Comparison of ENCODE assay signal across 33 cellular contexts in the genomic region with DNA sequence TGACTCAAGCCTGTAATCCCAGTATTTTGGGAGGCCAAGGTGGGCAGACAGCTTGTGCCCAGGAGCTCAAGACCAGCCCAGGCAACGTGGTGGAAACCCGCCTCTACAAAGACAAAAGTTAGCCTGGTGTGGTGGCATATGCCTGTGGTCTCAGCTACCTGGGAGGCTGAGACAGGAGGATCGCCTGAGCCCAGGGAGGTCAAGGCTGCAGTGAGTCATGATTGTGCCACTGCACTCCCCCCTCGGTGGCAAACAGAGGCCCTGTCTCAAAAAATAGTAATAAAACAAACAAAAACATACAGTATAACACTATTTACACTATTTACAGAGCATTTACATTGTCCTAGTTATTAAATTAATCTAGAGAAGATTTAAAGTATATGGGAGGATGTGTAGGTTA. TPM values are rescaled to one million over a fixed set of nuclear protein-coding genes. Genes with fewer than 3 reads are reported as not detected.
DNase-seq lines count a peak whose midpoint lies in the region; ATAC-seq, FAIRE-seq and TF ChIP-seq lines count a peak whose summit lies in the region.
"Had no signal": no experiment of that assay in that cellular context is flagged by ENCODE, and none has a peak within 500 bp of the region (broad histone marks: within the 10 kb centered on the region; RNA-seq: fewer than 3 reads in every experiment).

No MANE protein-coding gene starts in this region.

- no peaks in the 10 kb centered on the region for H3K27me3 ChIP-seq in HepG2 (ENCODE audit: control insufficient read depth in 1 of 2, insufficient read depth in 2 of 2, low read length in 2 of 2)
- no peaks in the 10 kb centered on the region for H3K27me3 ChIP-seq in right lobe of liver
- H3K27me3 ChIP-seq: BE2C; BLaER1; BLaER1 treated with 17β-estradiol and CSF1 and Interleukin-3, amounts not matched to agents 10 nM and 100 nM had no signal

- ATAC-seq in Right ventricle myocardium superior (ENCODE audit: poor library complexity) (no peak), Right ventricle myocardium inferior (no peak), HepG2 (no peak), right lobe of liver (no peak), GM21390 (IDR thresholded peaks at IDR 0.05; ENCODE audit: unreplicated experiment) (no peak)
- ATAC-seq: A549; CD8-positive, alpha-beta T cell had no signal

- TF ChIP-seq CTCF in HepG2 (CRISPR knock-in tag; IDR thresholded peaks at IDR 0.05) (no peak), right lobe of liver (IDR thresholded peaks at IDR 0.05) (no peak), kidney (IDR thresholded peaks at IDR 0.05; ENCODE audit: borderline replicate concordance, extremely low read depth, insufficient read depth) (no peak)

- H2AFZ ChIP-seq in HepG2 (ENCODE audit: low read length), result no peak overlapping the region

- no peak overlapping the region for H3K4me2 ChIP-seq in HepG2 (ENCODE audit: low read depth, low read length)
- H3K4me2 ChIP-seq: A549; BLaER1; BLaER1 treated with 17β-estradiol and CSF1 and Interleukin-3, amounts not matched to agents 10 nM and 100 nM had no signal

- no peak overlapping the region for H3K9ac ChIP-seq in HepG2 (ENCODE audit: insufficient read depth, low read depth, low read length)
- no peak overlapping the region for H3K9ac ChIP-seq in kidney (ENCODE audit: low read length in 2 of 2)
- H3K9ac ChIP-seq: BLaER1; BLaER1 treated with 17β-estradiol and CSF1 and Interleukin-3, amounts not matched to agents 10 nM and 100 nM had no signal

- TF ChIP-seq POLR2A in HepG2 (IDR thresholded peaks at IDR 0.05; ENCODE audit: insufficient read depth in 1 of 2, low read depth in 2 of 2, low read length in 2 of 2), result no peak
- no peak for TF ChIP-seq POLR2A in right lobe of liver (IDR thresholded peaks at IDR 0.05)

- FAIRE-seq in HepG2 (lab: Jason Lieb, UNC) (no peak), kidney (lab: Jason Lieb, UNC) (no peak)
- FAIRE-seq: A204.1, A549, D721Med had no signal

- H3K9me3 ChIP-seq in HepG2 (ENCODE audit: low read length), result no peaks in the 10 kb centered on the region
- H3K9me3 ChIP-seq in right lobe of liver, result no peaks in the 10 kb centered on the region
- no peaks in the 10 kb centered on the region for H3K9me3 ChIP-seq in kidney (ENCODE audit: control insufficient read depth in 1 of 2, low read length in 2 of 2)
- H3K9me3 ChIP-seq: A549; BE2C; BLaER1; BLaER1 treated with 17β-estradiol and CSF1 and Interleukin-3, amounts not matched to agents 10 nM and 100 nM; Caco-2 had no signal

- POLR2A ChIA-PET in HepG2 (lab: Yijun Ruan, JAX), result interaction anchor here (1.8 to 6.9 kb wide), 2 partner anchors 16 to 23 kb away, joined by 6 to 172 read pairs; no protein-coding TSS in a partner anchor

- WGBS in HepG2 (ENCODE audit: low lambda C conversion rate), result 83% methylated on average over 4 of the region's 4 CpGs
- 95% methylated on average over 2 of the region's 4 CpGs for WGBS in right lobe of liver (ENCODE audit: insufficient coverage, low coverage, low lambda C conversion rate, missing lambda C conversion rate)

- no peak for TF ChIP-seq RAD21 in HepG2 (CRISPR knock-in tag; IDR thresholded peaks at IDR 0.05)

- in situ Hi-C loops in HepG2 (cut with HindIII; ENCODE audit: extremely low pct_ligation_motif_present, low pct_unique_long_range_greater_than_20kb), result no loop called here

- H3K4me1 ChIP-seq in HepG2 (ENCODE audit: insufficient read depth, low read length), result peaks cover 60% of the 10 kb centered on the region
- peaks cover 0 to 8% (median 0%) of the 10 kb centered on the region in 4 donors for H3K4me1 ChIP-seq in right lobe of liver
- peaks cover 6 to 7% of the 10 kb centered on the region in 2 donors for H3K4me1 ChIP-seq in kidney (ENCODE audit: control insufficient read depth in 1 of 2, insufficient read depth in 1 of 2, low read depth in 1 of 2, low read length in 2 of 2)
- H3K4me1 ChIP-seq: BLaER1 had no signal

- H3K36me3 ChIP-seq in HepG2 (replicated peaks in 1 of 2; ENCODE audit: control insufficient read depth in 1 of 2, insufficient read depth in 2 of 2, low read length in 2 of 2) (no peaks in the 10 kb centered on the region), right lobe of liver (no peaks in the 10 kb centered on the region), kidney (ENCODE audit: control insufficient read depth in 1 of 2, insufficient read depth in 2 of 2, low read length in 2 of 2) (no peaks in the 10 kb centered on the region)
- H3K36me3 ChIP-seq: BE2C; BLaER1; BLaER1 treated with 17β-estradiol and CSF1 and Interleukin-3, amounts not matched to agents 10 nM and 100 nM had no signal

- H3K27ac ChIP-seq in HepG2 (ENCODE audit: extremely low read length, insufficient read depth, low read length), result no peak overlapping the region
- no peak overlapping the region for H3K27ac ChIP-seq in right lobe of liver
- no peak overlapping the region for H3K27ac ChIP-seq in kidney (ENCODE audit: low read depth in 2 of 2, low read length in 2 of 2)
- H3K27ac ChIP-seq: 22Rv1; A549; BLaER1; BLaER1 treated with 17β-estradiol and CSF1 and Interleukin-3, amounts not matched to agents 10 nM and 100 nM; C4-2B had no signal

- DNase-seq in Right ventricle myocardium superior (peak; percentile 10), Right ventricle myocardium inferior (ENCODE audit: missing footprints) (no peak), HepG2 (ENCODE audit: low spot score) (no peak), right lobe of liver (no peak), kidney (peak; percentile 24)
- DNase-seq: 8988T; ACHN; AML-193; BE2C; C1 segment of cervical spinal cord; Caco-2; Calu3; CD4-positive, alpha-beta memory T cell; CD4-positive, alpha-beta T cell; CD4-positive, CD25-positive, alpha-beta regulatory T cell; CD8-positive, alpha-beta memory T cell; CD8-positive, alpha-beta T cell; COR-L47; DMS 273 treated with DMSO at 0.1 percent for 48 hours; DMS153; DMS53; DMS79; DMS79 treated with DMSO at 0.1 percent for 48 hours; DND-41; EL had no signal

- TF ChIP-seq EP300 in HepG2 (IDR thresholded peaks at IDR 0.05; ENCODE audit: low read depth in 2 of 2, low read length in 2 of 2), result no peak
- TF ChIP-seq EP300 in HepG2 (CRISPR knock-in tag; IDR thresholded peaks at IDR 0.05; ENCODE audit: borderline replicate concordance), result no peak

- CTCF ChIA-PET in HepG2 (lab: Yijun Ruan, JAX; ENCODE audit: low intra/inter-chr PET ratio, low total read pairs), result no interaction called here

- intact Hi-C loops in Right ventricle myocardium superior (cut with DNase I), result no loop called here
- intact Hi-C loops in Right ventricle myocardium inferior (cut with DNase I), result no loop called here
- intact Hi-C loops in HepG2 (cut with micrococcal nuclease; ENCODE audit: unreplicated experiment), result no loop called here
- intact Hi-C loops in right lobe of liver (cut with DNase I), result no loop called here
- intact Hi-C loops in kidney (cut with DNase I), result no loop called here

- H3K4me3 ChIP-seq in HepG2 (replicated peaks in 1 of 3; ENCODE audit: insufficient read depth in 1 of 3, low read depth in 2 of 3, low read length in 3 of 3) (no peak overlapping the region), right lobe of liver (no peak overlapping the region), kidney (ENCODE audit: low read length in 2 of 2) (no peak overlapping the region)
- H3K4me3 ChIP-seq: A549; BLaER1; BLaER1 treated with 17β-estradiol and CSF1 and Interleukin-3, amounts not matched to agents 10 nM and 100 nM had no signal

- no TSS peak for BruUV-seq in HepG2 (replicated peaks; lab: Mats Ljungman, UMichigan)

- H3K79me2 ChIP-seq in HepG2 (ENCODE audit: insufficient read depth, low read length), result no peaks in the 10 kb centered on the region

- H4K20me1 ChIP-seq in HepG2 (ENCODE audit: insufficient read depth, low read length), result no peaks in the 10 kb centered on the region
- H4K20me1 ChIP-seq: BLaER1; BLaER1 treated with 17β-estradiol and CSF1 and Interleukin-3, amounts not matched to agents 10 nM and 100 nM had no signal

TF ChIP-seq in HepG2, 621 proteins besides CTCF, POLR2A, EP300 and RAD21 (continues in another document):
- TF ChIP-seq ZNF589 (CRISPR knock-in tag; conservative IDR thresholded peaks at IDR 0.05) (no peak), FOSL2 (CRISPR knock-in tag; IDR thresholded peaks at IDR 0.05) (peak; percentile 75), ZNF292 (CRISPR knock-in tag; IDR thresholded peaks at IDR 0.05; ENCODE audit: borderline replicate concordance, low read depth) (no peak)

RNA-seq across cellular contexts. Expression of a gene that starts 56.0 kb away (rescaled TPM):
- total RNA-seq in Right ventricle myocardium superior, result 28.3 TPM
- total RNA-seq in Right ventricle myocardium inferior, result 27.8 TPM
- 19.1 and 29.4 TPM in 2 replicates for total RNA-seq in HepG2 (2016; rRNA removed; fragmentation: Illumina TruSeq; extraction: Trizol)
- total RNA-seq in HepG2 (2016; cell fraction: cytosol; rRNA removed; fragmentation: Illumina TruSeq; extraction: Trizol; ENCODE audit: low read depth), result 13.7 and 14.9 TPM in 2 replicates
- total RNA-seq in HepG2 (2016; cell fraction: insoluble cytoplasmic fraction; rRNA removed; fragmentation: Illumina TruSeq; extraction: Trizol), result 14.8 and 30.7 TPM in 2 replicates
- 28.0 and 32.4 TPM in 2 replicates for total RNA-seq in HepG2 (2016; cell fraction: membrane; rRNA removed; fragmentation: Illumina TruSeq; extraction: Trizol)
- 29.7 and 34.7 TPM in 2 replicates for total RNA-seq in HepG2 (2016; cell fraction: nucleus; rRNA removed; fragmentation: Illumina TruSeq; extraction: Trizol)
- 117 and 149 TPM in 2 replicates for polyA plus RNA-seq in HepG2 (2011; rRNA removed)
- polyA plus RNA-seq in HepG2 (2011; cell fraction: cytosol; rRNA removed), result 60.3 and 76.2 TPM in 2 replicates
- polyA plus RNA-seq in HepG2 (2011; cell fraction: nucleus; rRNA removed), result 145 and 149 TPM in 2 replicates
- 142 and 149 TPM in 2 replicates for polyA plus RNA-seq in HepG2 (2012)
- polyA plus RNA-seq in HepG2 (2016; cell fraction: cytosol; fragmentation: Illumina TruSeq; extraction: Trizol; ENCODE audit: low read depth), result 3.1 and 3.3 TPM in 2 replicates
- 15.9 and 19.2 TPM in 2 replicates for polyA plus RNA-seq in HepG2 (2016; cell fraction: insoluble cytoplasmic fraction; fragmentation: Illumina TruSeq; extraction: Trizol; ENCODE audit: low read depth)
- 7.9 and 8.1 TPM in 2 replicates for polyA plus RNA-seq in HepG2 (2016; cell fraction: membrane; fragmentation: Illumina TruSeq; extraction: Trizol; ENCODE audit: low read depth)
- polyA plus RNA-seq in HepG2 (2016; cell fraction: nucleus; fragmentation: Illumina TruSeq; extraction: Trizol; ENCODE audit: insufficient read depth, low read depth), result 68.4 and 71.9 TPM in 2 replicates
- 24.0 and 183 TPM in 2 replicates for polyA minus RNA-seq in HepG2 (2011; rRNA and poly(A)+ RNA removed; ENCODE audit: low replicate concordance)
- 66.0 and 82.3 TPM in 2 replicates for polyA minus RNA-seq in HepG2 (2011; cell fraction: cytosol; rRNA and poly(A)+ RNA removed)
- 45.6 and 58.6 TPM in 2 replicates for polyA minus RNA-seq in HepG2 (2011; cell fraction: nucleus; rRNA and poly(A)+ RNA removed)
- 10 to 100 TPM in 5 of 6 experiments, 1 to 10 TPM in 1; 5.1 to 45.2 (median 13.0) TPM for total RNA-seq in right lobe of liver
- total RNA-seq in kidney, result 30.4 TPM
- 19.1 TPM for polyA plus RNA-seq in kidney (ENCODE audit: insufficient read depth, low read depth, low replicate concordance)

Comparison
In these comparisons a context has a peak if more than half of its experiments do, and no peak if none do; other contexts are left out.
1. DNase-seq: peak in Right ventricle myocardium superior (single experiment) and kidney (single experiment); none in Right ventricle myocardium inferior (single experiment), HepG2 (single experiment) and right lobe of liver (0 of 3).